ENCODE assay signal across 17 cellular contexts in genomic region chr18:79733135-79733609, GRCh38. TPM values are rescaled to one million over a fixed set of nuclear protein-coding genes. Genes with fewer than 3 reads are reported as not detected.
DNase-seq lines count a peak whose midpoint lies in the region; ATAC-seq and TF ChIP-seq lines count a peak whose summit lies in the region.
"Had no signal": no experiment of that assay in that cellular context is flagged by ENCODE, and none has a peak within 500 bp of the region (broad histone marks: within the 10 kb centered on the region; RNA-seq: fewer than 3 reads in every experiment).

No MANE protein-coding gene starts in this region.

- H3K27ac Mint-ChIP-seq in chondrocyte (ENCODE audit: unreplicated experiment): no peak overlapping the region
- H3K27ac Mint-ChIP-seq: CD8-positive, alpha-beta T cell; GM23338 had no signal

- H3K36me3 ChIP-seq in heart right ventricle (peaks cover 0 to 99% (median 56%) of the 10 kb centered on the region in 9 donors), lower lobe of right lung (peaks cover 79% of the 10 kb centered on the region)

- no peak for ATAC-seq in Right ventricle myocardium inferior
- ATAC-seq in heart right ventricle: no peak
- peak in 1 of 2 donors; percentile 3 for ATAC-seq in lower lobe of right lung
- ATAC-seq: GM23338 had no signal

- H3K4me1 ChIP-seq in heart right ventricle: peaks cover 0 to 2% (median 0%) of the 10 kb centered on the region in 9 donors
- no peaks in the 10 kb centered on the region for H3K4me1 ChIP-seq in lower lobe of right lung

- no peaks in the 10 kb centered on the region for H3K27me3 ChIP-seq in heart right ventricle
- H3K27me3 ChIP-seq in lower lobe of right lung (ENCODE audit: low read depth): no peaks in the 10 kb centered on the region

- H3K36me3 Mint-ChIP-seq in chondrocyte (ENCODE audit: low read depth): peaks cover 46% of the 10 kb centered on the region

- H3K9me3 ChIP-seq in heart right ventricle: peaks cover 0 to 59% (median 10%) of the 10 kb centered on the region in 11 donors
- no peaks in the 10 kb centered on the region for H3K9me3 ChIP-seq in lower lobe of right lung

- TF ChIP-seq CTCF in heart right ventricle (IDR thresholded peaks at IDR 0.05) (no peak), chondrocyte (IDR thresholded peaks at IDR 0.05) (no peak), lower lobe of right lung (IDR thresholded peaks at IDR 0.05) (no peak)

- no peaks in the 10 kb centered on the region for H3K27me3 Mint-ChIP-seq in chondrocyte (ENCODE audit: low read depth)

- peak; percentile 53 for DNase-seq in Right ventricle myocardium inferior (ENCODE audit: missing footprints)
- DNase-seq in heart right ventricle: no peak
- DNase-seq in chondrocyte (ENCODE audit: low spot score): peak; percentile 88
- peak; percentile 34 for DNase-seq in lower lobe of right lung
- no peak for DNase-seq in activated naive CD4-positive, alpha-beta T cell (lab: John Stamatoyannopoulos, UW)
- no peak for DNase-seq in ureter (ENCODE audit: low spot score)
- no peak for DNase-seq in NCI-H187 treated with DMSO at 0.1 percent for 48 hours (lab: John Stamatoyannopoulos, UW)
- DNase-seq in GDM1 (lab: John Stamatoyannopoulos, UW): no peak
- DNase-seq: COR-L47, DMS153, DMS79 treated with DMSO at 0.1 percent for 48 hours, GF-D8, H7 had no signal

- H3K9me3 Mint-ChIP-seq in chondrocyte (ENCODE audit: low read depth): peaks cover 9% of the 10 kb centered on the region
- H3K9me3 Mint-ChIP-seq: CD8-positive, alpha-beta T cell had no signal

- intact Hi-C loops in Right ventricle myocardium inferior (cut with DNase I) (no loop called here), heart right ventricle (cut with DNase I) (no loop called here), lower lobe of right lung (cut with DNase I) (no loop called here)

- H3K4me1 Mint-ChIP-seq in chondrocyte (ENCODE audit: low read depth): no peaks in the 10 kb centered on the region
- H3K4me1 Mint-ChIP-seq: CD14-positive monocyte, GM23338 had no signal

- H3K4me3 Mint-ChIP-seq in chondrocyte (ENCODE audit: unreplicated experiment): no peak overlapping the region
- H3K4me3 Mint-ChIP-seq: CD14-positive monocyte; CD8-positive, alpha-beta T cell; GM23338 had no signal

- H3K27ac ChIP-seq in heart right ventricle: peak overlapping the region in 1 of 10 donors; percentile 26
- H3K27ac ChIP-seq in lower lobe of right lung: no peak overlapping the region
- H3K27ac ChIP-seq: 22Rv1 had no signal

- H3K4me3 ChIP-seq in heart right ventricle (no peak overlapping the region), lower lobe of right lung (no peak overlapping the region)
- H3K4me3 ChIP-seq: GM23338 had no signal

- 97% methylated on average over 33 of the region's 33 CpGs for WGBS in heart right ventricle, 2 donors

RNA-seq across cellular contexts. Expression of gene CTDP1, which starts 53.6 kb away (rescaled TPM):
- total RNA-seq in Right ventricle myocardium inferior (8.4 TPM), heart right ventricle (10 to 100 TPM in 2 of 10 donors, 1 to 10 TPM in 8; 6.8 to 12.5 (median 9.3) TPM), chondrocyte (20.0 to 21.0 TPM (median 20.9 TPM) in 3 replicates), lower lobe of right lung (25.2 TPM), ureter (23.8 TPM)
- polyA plus RNA-seq in heart right ventricle: 1 to 10 TPM; 7.6 to 9.9 TPM

Comparison
In these comparisons a context has a peak if more than half of its experiments do, and no peak if none do; other contexts are left out.
1. DNase-seq: peak in Right ventricle myocardium inferior (single experiment), chondrocyte (single experiment) and lower lobe of right lung (single experiment); none in heart right ventricle (0 of 2), activated naive CD4-positive, alpha-beta T cell (0 of 4), ureter (single experiment), NCI-H187 treated with DMSO at 0.1 percent for 48 hours (single experiment) and GDM1 (single experiment).